Comparison of ENCODE assay signal across 15 cellular contexts in genomic region chr17:44549736-44550135, GRCh38. TPM values are rescaled to one million over a fixed set of nuclear protein-coding genes. Genes with fewer than 3 reads are reported as not detected.
DNase-seq lines count a peak whose midpoint lies in the region; ATAC-seq, FAIRE-seq and TF ChIP-seq lines count a peak whose summit lies in the region.
"Had no signal": no experiment of that assay in that cellular context is flagged by ENCODE, and none has a peak within 500 bp of the region (broad histone marks: within the 10 kb centered on the region; RNA-seq: fewer than 3 reads in every experiment).

No MANE protein-coding gene starts in this region.

- H3K4me3 ChIP-seq in HepG2 (replicated peaks in 1 of 3; ENCODE audit: insufficient read depth in 1 of 3, low read depth in 2 of 3, low read length in 3 of 3) (no peak overlapping the region), right lobe of liver (no peak overlapping the region)
- H3K4me3 ChIP-seq: SJSA1 had no signal

- DNase-seq in HepG2 (ENCODE audit: low spot score) (no peak), right lobe of liver (no peak), neural crest cell (ENCODE audit: low read depth, low spot score) (no peak), germinal center (ENCODE audit: low spot score) (no peak)
- DNase-seq in stimulated activated CD4-positive, alpha-beta T cell treated with anti-CD3 and anti-CD28 coated beads, Interleukin-4, amount 100 ng/mL, for 4 hours: no peak
- DNase-seq: H7, NCI-H1930, NCI-H69 had no signal

- no peaks in the 10 kb centered on the region for H3K27me3 Mint-ChIP-seq in dendritic cell treated with granulocyte-macrophage colony-stimulating factor and Interleukin-4, amounts not matched to agents 40 ng/mL and 50 ng/mL, for 4 days
- H3K27me3 Mint-ChIP-seq in neural crest cell (ENCODE audit: low read depth): no peaks in the 10 kb centered on the region

- H3K79me2 ChIP-seq in HepG2 (ENCODE audit: insufficient read depth, low read length): no peaks in the 10 kb centered on the region

- peak overlapping the region; percentile 93 for H3K27ac Mint-ChIP-seq in dendritic cell treated with granulocyte-macrophage colony-stimulating factor and Interleukin-4, amounts not matched to agents 40 ng/mL and 50 ng/mL, for 4 days
- H3K27ac Mint-ChIP-seq in neural crest cell (ENCODE audit: unreplicated experiment): peak overlapping the region; percentile 32
- H3K27ac Mint-ChIP-seq: IgD-negative memory B cell had no signal

- TF ChIP-seq EP300 in HepG2 (IDR thresholded peaks at IDR 0.05; ENCODE audit: low read depth in 2 of 2, low read length in 2 of 2): no peak
- TF ChIP-seq EP300 in HepG2 (CRISPR knock-in tag; IDR thresholded peaks at IDR 0.05; ENCODE audit: borderline replicate concordance): no peak

- no peak overlapping the region for H3K4me3 Mint-ChIP-seq in dendritic cell treated with granulocyte-macrophage colony-stimulating factor and Interleukin-4, amounts not matched to agents 40 ng/mL and 50 ng/mL, for 4 days
- peak overlapping the region; percentile 39 for H3K4me3 Mint-ChIP-seq in neural crest cell
- H3K4me3 Mint-ChIP-seq: IgD-negative memory B cell had no signal

- ATAC-seq in HepG2 (0 out of 3 replicates have a peak, but pooled peaks have one; percentile 21), right lobe of liver (no peak), HG03432 (IDR thresholded peaks at IDR 0.05; ENCODE audit: unreplicated experiment) (no peak), GM18517 (IDR thresholded peaks at IDR 0.05; ENCODE audit: unreplicated experiment) (no peak)

- intact Hi-C loops in HepG2 (cut with micrococcal nuclease; ENCODE audit: unreplicated experiment): no loop called here
- intact Hi-C loops in right lobe of liver (cut with DNase I): no loop called here
- intact Hi-C loops in dendritic cell treated with granulocyte-macrophage colony-stimulating factor and Interleukin-4, amounts not matched to agents 40 ng/mL and 50 ng/mL, for 4 days (cut with micrococcal nuclease): loop anchor here (2.0 kb wide), 1 partner anchor 15 kb away; no protein-coding TSS in a partner anchor

- H3K36me3 ChIP-seq in HepG2 (replicated peaks in 1 of 2; ENCODE audit: control insufficient read depth in 1 of 2, insufficient read depth in 2 of 2, low read length in 2 of 2): no peaks in the 10 kb centered on the region
- H3K36me3 ChIP-seq in right lobe of liver: no peaks in the 10 kb centered on the region
- H3K36me3 ChIP-seq: SJSA1 had no signal

- in situ Hi-C loops in HepG2 (cut with HindIII; ENCODE audit: extremely low pct_ligation_motif_present, low pct_unique_long_range_greater_than_20kb): no loop called here

- 5% methylated on average over 6 of the region's 6 CpGs for WGBS in HepG2 (ENCODE audit: low lambda C conversion rate)
- WGBS in right lobe of liver (ENCODE audit: insufficient coverage, low coverage, low lambda C conversion rate, missing lambda C conversion rate): 28% methylated on average over 3 of the region's 6 CpGs

- CTCF ChIA-PET in HepG2 (lab: Yijun Ruan, JAX; ENCODE audit: low intra/inter-chr PET ratio, low total read pairs): no interaction called here

- no peak for FAIRE-seq in HepG2 (lab: Jason Lieb, UNC)
- FAIRE-seq: A204.1, GM19239 had no signal

- no peak for TF ChIP-seq CTCF in HepG2 (CRISPR knock-in tag; IDR thresholded peaks at IDR 0.05)
- no peak for TF ChIP-seq CTCF in right lobe of liver (IDR thresholded peaks at IDR 0.05)
- TF ChIP-seq CTCF in neural crest cell (conservative IDR thresholded peaks at IDR 0.05): no peak

- H3K27me3 ChIP-seq in HepG2 (ENCODE audit: control insufficient read depth in 1 of 2, insufficient read depth in 2 of 2, low read length in 2 of 2) (peaks cover 4 to 22% of the 10 kb centered on the region in 2 experiments; a peak in 4 of 5 replicates), right lobe of liver (no peaks in the 10 kb centered on the region)
- H3K27me3 ChIP-seq: SJSA1 had no signal

- H3K4me2 ChIP-seq in HepG2 (ENCODE audit: low read depth, low read length): no peak overlapping the region

- BruUV-seq in HepG2 (replicated peaks; lab: Mats Ljungman, UMichigan): no TSS peak

- H3K4me1 ChIP-seq in HepG2 (ENCODE audit: insufficient read depth, low read length) (peaks cover 10% of the 10 kb centered on the region), right lobe of liver (no peaks in the 10 kb centered on the region)

- no peaks in the 10 kb centered on the region for H3K9me3 Mint-ChIP-seq in dendritic cell treated with granulocyte-macrophage colony-stimulating factor and Interleukin-4, amounts not matched to agents 40 ng/mL and 50 ng/mL, for 4 days
- peaks cover 3% of the 10 kb centered on the region for H3K9me3 Mint-ChIP-seq in neural crest cell

- H3K9me3 ChIP-seq in HepG2 (ENCODE audit: low read length) (no peaks in the 10 kb centered on the region), right lobe of liver (no peaks in the 10 kb centered on the region)
- H3K9me3 ChIP-seq: SJSA1 had no signal

- H3K27ac ChIP-seq in HepG2 (ENCODE audit: extremely low read length, insufficient read depth, low read length) (no peak overlapping the region), right lobe of liver (no peak overlapping the region)
- H3K27ac ChIP-seq: SJSA1 had no signal

- TF ChIP-seq RAD21 in HepG2 (CRISPR knock-in tag; IDR thresholded peaks at IDR 0.05): no peak

- no peaks in the 10 kb centered on the region for H4K20me1 ChIP-seq in HepG2 (ENCODE audit: insufficient read depth, low read length)

- H2AFZ ChIP-seq in HepG2 (ENCODE audit: low read length): no peak overlapping the region

- H3K36me3 Mint-ChIP-seq in dendritic cell treated with granulocyte-macrophage colony-stimulating factor and Interleukin-4, amounts not matched to agents 40 ng/mL and 50 ng/mL, for 4 days (ENCODE audit: low read depth): peaks cover 5% of the 10 kb centered on the region
- H3K36me3 Mint-ChIP-seq in neural crest cell (ENCODE audit: low read depth): no peaks in the 10 kb centered on the region
- H3K36me3 Mint-ChIP-seq: IgD-negative memory B cell had no signal

- TF ChIP-seq POLR2A in HepG2 (IDR thresholded peaks at IDR 0.05; ENCODE audit: insufficient read depth in 1 of 2, low read depth in 2 of 2, low read length in 2 of 2) (no peak), right lobe of liver (IDR thresholded peaks at IDR 0.05) (no peak)

- H3K4me1 Mint-ChIP-seq in dendritic cell treated with granulocyte-macrophage colony-stimulating factor and Interleukin-4, amounts not matched to agents 40 ng/mL and 50 ng/mL, for 4 days (ENCODE audit: low read depth): peaks cover 73% of the 10 kb centered on the region
- H3K4me1 Mint-ChIP-seq in neural crest cell: peaks cover 68% of the 10 kb centered on the region
- H3K4me1 Mint-ChIP-seq: IgD-negative memory B cell had no signal

- POLR2A ChIA-PET in HepG2 (lab: Yijun Ruan, JAX): no interaction called here

- no peak overlapping the region for H3K9ac ChIP-seq in HepG2 (ENCODE audit: insufficient read depth, low read depth, low read length)

RNA-seq across cellular contexts. Expression of gene FZD2, which starts 7.5 kb away (rescaled TPM):
- total RNA-seq in HepG2 (2016; rRNA removed; fragmentation: Illumina TruSeq; extraction: Trizol) (0.13 TPM in 1 of 2 replicates, not detected in the other), right lobe of liver (under 1 TPM; 0.11 to 0.64 (median 0.28) TPM), neural crest cell (93.5 and 96.2 TPM in 2 replicates)
- not detected in 2 replicates for total RNA-seq in HepG2 (2016; cell fraction: cytosol; rRNA removed; fragmentation: Illumina TruSeq; extraction: Trizol; ENCODE audit: low read depth)
- total RNA-seq in HepG2 (2016; cell fraction: insoluble cytoplasmic fraction; rRNA removed; fragmentation: Illumina TruSeq; extraction: Trizol): 0.06 TPM in 1 of 2 replicates, not detected in the other
- 0.06 TPM in 1 of 2 replicates, not detected in the other for total RNA-seq in HepG2 (2016; cell fraction: membrane; rRNA removed; fragmentation: Illumina TruSeq; extraction: Trizol)
- not detected in 2 replicates for total RNA-seq in HepG2 (2016; cell fraction: nucleus; rRNA removed; fragmentation: Illumina TruSeq; extraction: Trizol)
- polyA plus RNA-seq in HepG2 (2011; rRNA removed): 0.07 and 0.10 TPM in 2 replicates
- 0.08 and 0.12 TPM in 2 replicates for polyA plus RNA-seq in HepG2 (2011; cell fraction: cytosol; rRNA removed)
- polyA plus RNA-seq in HepG2 (2011; cell fraction: nucleus; rRNA removed): 0.06 TPM in 1 of 2 replicates, not detected in the other
- not detected in 2 replicates for polyA plus RNA-seq in HepG2 (2012)
- not detected in 2 replicates for polyA plus RNA-seq in HepG2 (2016; cell fraction: cytosol; fragmentation: Illumina TruSeq; extraction: Trizol; ENCODE audit: low read depth)
- polyA plus RNA-seq in HepG2 (2016; cell fraction: insoluble cytoplasmic fraction; fragmentation: Illumina TruSeq; extraction: Trizol; ENCODE audit: low read depth): not detected in 2 replicates
- not detected in 2 replicates for polyA plus RNA-seq in HepG2 (2016; cell fraction: membrane; fragmentation: Illumina TruSeq; extraction: Trizol; ENCODE audit: low read depth)
- polyA plus RNA-seq in HepG2 (2016; cell fraction: nucleus; fragmentation: Illumina TruSeq; extraction: Trizol; ENCODE audit: insufficient read depth, low read depth): not detected in 2 replicates
- polyA minus RNA-seq in HepG2 (2011; rRNA and poly(A)+ RNA removed; ENCODE audit: low replicate concordance): 0.26 and 17.3 TPM in 2 replicates
- 0.35 TPM in 1 of 2 replicates, not detected in the other for polyA minus RNA-seq in HepG2 (2011; cell fraction: cytosol; rRNA and poly(A)+ RNA removed)
- polyA minus RNA-seq in HepG2 (2011; cell fraction: nucleus; rRNA and poly(A)+ RNA removed): not detected in 2 replicates
- polyA plus RNA-seq: IgD-negative memory B cell had no signal

RNA-seq across cellular contexts. Expression of gene GPATCH8, which starts 46.5 kb away (rescaled TPM):
- total RNA-seq in HepG2 (2016; rRNA removed; fragmentation: Illumina TruSeq; extraction: Trizol) (21.5 and 37.7 TPM in 2 replicates), right lobe of liver (10 to 100 TPM in 4 of 6 experiments, 1 to 10 TPM in 2; 8.1 to 14.4 (median 13.1) TPM), neural crest cell (47.0 and 52.9 TPM in 2 replicates)
- 10.8 and 13.1 TPM in 2 replicates for total RNA-seq in HepG2 (2016; cell fraction: cytosol; rRNA removed; fragmentation: Illumina TruSeq; extraction: Trizol; ENCODE audit: low read depth)
- 22.3 and 35.2 TPM in 2 replicates for total RNA-seq in HepG2 (2016; cell fraction: insoluble cytoplasmic fraction; rRNA removed; fragmentation: Illumina TruSeq; extraction: Trizol)
- 11.2 and 12.6 TPM in 2 replicates for total RNA-seq in HepG2 (2016; cell fraction: membrane; rRNA removed; fragmentation: Illumina TruSeq; extraction: Trizol)
- 49.3 and 55.3 TPM in 2 replicates for total RNA-seq in HepG2 (2016; cell fraction: nucleus; rRNA removed; fragmentation: Illumina TruSeq; extraction: Trizol)
- polyA plus RNA-seq in HepG2 (2011; rRNA removed): 19.8 and 20.7 TPM in 2 replicates
- polyA plus RNA-seq in HepG2 (2011; cell fraction: cytosol; rRNA removed): 6.0 and 7.9 TPM in 2 replicates
- polyA plus RNA-seq in HepG2 (2011; cell fraction: nucleus; rRNA removed): 24.4 and 28.4 TPM in 2 replicates
- 21.5 and 23.5 TPM in 2 replicates for polyA plus RNA-seq in HepG2 (2012)
- polyA plus RNA-seq in HepG2 (2016; cell fraction: cytosol; fragmentation: Illumina TruSeq; extraction: Trizol; ENCODE audit: low read depth): 0.87 and 1.2 TPM in 2 replicates
- polyA plus RNA-seq in HepG2 (2016; cell fraction: insoluble cytoplasmic fraction; fragmentation: Illumina TruSeq; extraction: Trizol; ENCODE audit: low read depth): 15.4 and 18.6 TPM in 2 replicates
- polyA plus RNA-seq in HepG2 (2016; cell fraction: membrane; fragmentation: Illumina TruSeq; extraction: Trizol; ENCODE audit: low read depth): 2.7 and 3.2 TPM in 2 replicates
- 46.4 and 56.1 TPM in 2 replicates for polyA plus RNA-seq in HepG2 (2016; cell fraction: nucleus; fragmentation: Illumina TruSeq; extraction: Trizol; ENCODE audit: insufficient read depth, low read depth)
- 26.0 and 26.7 TPM in 2 replicates for polyA minus RNA-seq in HepG2 (2011; rRNA and poly(A)+ RNA removed; ENCODE audit: low replicate concordance)
- 14.5 and 16.8 TPM in 2 replicates for polyA minus RNA-seq in HepG2 (2011; cell fraction: cytosol; rRNA and poly(A)+ RNA removed)
- 55.7 and 58.8 TPM in 2 replicates for polyA minus RNA-seq in HepG2 (2011; cell fraction: nucleus; rRNA and poly(A)+ RNA removed)

Comparison
In these comparisons a context has a peak if more than half of its experiments do, and no peak if none do; other contexts are left out.
1. RNA of gene FZD2, which starts 7.5 kb away (total RNA-seq): 93.5 to 96.2 TPM in neural crest cell; 0.11 to 0.64 TPM in right lobe of liver and 0.06 to 0.13 TPM in HepG2; every median in the first group is over 10 times any median in the second.